ENCODE assay signal across 1 cellular context in the genomic region with DNA sequence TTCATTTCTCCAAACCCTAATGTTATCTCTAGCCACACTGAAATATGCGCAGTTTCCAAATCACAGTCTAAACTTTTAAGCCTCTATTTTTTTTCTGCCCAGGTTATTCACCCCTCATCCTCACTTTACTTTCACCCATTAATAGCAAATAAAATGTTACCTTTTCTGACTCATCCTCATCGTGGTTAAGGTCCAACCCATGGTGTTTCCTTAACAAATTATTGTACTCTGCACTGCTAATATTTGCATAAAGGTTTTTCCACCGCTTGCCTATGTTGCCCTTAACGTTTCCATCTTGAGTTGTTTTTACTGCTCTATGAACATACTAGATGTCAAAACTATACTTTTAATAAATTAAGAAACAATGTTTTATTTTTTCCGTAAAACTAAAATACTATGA.
TF ChIP-seq lines count a peak whose summit lies in the region.

No MANE protein-coding gene starts in this region.

TF ChIP-seq in HepG2, 621 proteins besides CTCF, POLR2A, EP300 and RAD21 (continued from another document and continues in another):
- peak; percentile 55; the same call in 1 of the 2 replicates for TF ChIP-seq HNF1A (IDR thresholded peaks at IDR 0.05; ENCODE audit: low read depth)
- no peak for TF ChIP-seq HNF1A (CRISPR knock-in tag; IDR thresholded peaks at IDR 0.05; ENCODE audit: borderline replicate concordance)
- 0 out of 2 replicates have a peak, but pooled peaks have one; percentile 37 for TF ChIP-seq SATB2 (CRISPR knock-in tag; IDR thresholded peaks at IDR 0.05)
- 0 out of 2 replicates have a peak, but pooled peaks have one; percentile 17 for TF ChIP-seq DRAP1 (CRISPR knock-in tag; IDR thresholded peaks at IDR 0.05)
- TF ChIP-seq CSRNP1 (CRISPR knock-in tag; IDR thresholded peaks at IDR 0.05), result 0 out of 2 replicates have a peak, but pooled peaks have one; percentile 18
- TF ChIP-seq HCFC1 (IDR thresholded peaks at IDR 0.05; ENCODE audit: low read depth, low read length), result no peak
- TF ChIP-seq HDAC1 (CRISPR knock-in tag; IDR thresholded peaks at IDR 0.05), result peak; percentile 60
- no peak for TF ChIP-seq PRMT3 (CRISPR knock-in tag; IDR thresholded peaks at IDR 0.05; ENCODE audit: borderline replicate concordance, low read depth)
- peak; percentile 88 for TF ChIP-seq POGZ (CRISPR knock-in tag; IDR thresholded peaks at IDR 0.05)
- TF ChIP-seq SUZ12 (IDR thresholded peaks at IDR 0.05; ENCODE audit: low read depth, low read length), result no peak
- TF ChIP-seq FOXJ3 (CRISPR knock-in tag; IDR thresholded peaks at IDR 0.05; ENCODE audit: borderline replicate concordance), result peak; percentile 80; the same call in 1 of the 2 replicates
- peak; percentile 91 for TF ChIP-seq FOXA3 (CRISPR knock-in tag; IDR thresholded peaks at IDR 0.05)
- no peak for TF ChIP-seq IKZF4 (CRISPR knock-in tag; IDR thresholded peaks at IDR 0.05; ENCODE audit: borderline replicate concordance, low read depth, not compliant biosample characterization)
- no peak for TF ChIP-seq MZF1 (CRISPR knock-in tag; IDR thresholded peaks at IDR 0.05; ENCODE audit: borderline replicate concordance)
- TF ChIP-seq ZNF24 (IDR thresholded peaks at IDR 0.05), result no peak
- peak; percentile 92 for TF ChIP-seq HMG20A (CRISPR knock-in tag; IDR thresholded peaks at IDR 0.05; ENCODE audit: borderline replicate concordance)
- 0 out of 2 replicates have a peak, but pooled peaks have one; percentile 47 for TF ChIP-seq ERF (CRISPR knock-in tag; IDR thresholded peaks at IDR 0.05)
- peak; percentile 54 for TF ChIP-seq ZGPAT (CRISPR knock-in tag; IDR thresholded peaks at IDR 0.05)
- TF ChIP-seq SIX1 (CRISPR knock-in tag; IDR thresholded peaks at IDR 0.05; ENCODE audit: borderline replicate concordance), result 0 out of 2 replicates have a peak, but pooled peaks have one; percentile 33
- TF ChIP-seq MIXL1 (CRISPR knock-in tag; IDR thresholded peaks at IDR 0.05), result peak; percentile 97
- peak; percentile 76 for TF ChIP-seq TEAD3 (CRISPR knock-in tag; optimal IDR thresholded peaks at IDR 0.05; ENCODE audit: borderline replicate concordance)
- TF ChIP-seq, protein P1, sequence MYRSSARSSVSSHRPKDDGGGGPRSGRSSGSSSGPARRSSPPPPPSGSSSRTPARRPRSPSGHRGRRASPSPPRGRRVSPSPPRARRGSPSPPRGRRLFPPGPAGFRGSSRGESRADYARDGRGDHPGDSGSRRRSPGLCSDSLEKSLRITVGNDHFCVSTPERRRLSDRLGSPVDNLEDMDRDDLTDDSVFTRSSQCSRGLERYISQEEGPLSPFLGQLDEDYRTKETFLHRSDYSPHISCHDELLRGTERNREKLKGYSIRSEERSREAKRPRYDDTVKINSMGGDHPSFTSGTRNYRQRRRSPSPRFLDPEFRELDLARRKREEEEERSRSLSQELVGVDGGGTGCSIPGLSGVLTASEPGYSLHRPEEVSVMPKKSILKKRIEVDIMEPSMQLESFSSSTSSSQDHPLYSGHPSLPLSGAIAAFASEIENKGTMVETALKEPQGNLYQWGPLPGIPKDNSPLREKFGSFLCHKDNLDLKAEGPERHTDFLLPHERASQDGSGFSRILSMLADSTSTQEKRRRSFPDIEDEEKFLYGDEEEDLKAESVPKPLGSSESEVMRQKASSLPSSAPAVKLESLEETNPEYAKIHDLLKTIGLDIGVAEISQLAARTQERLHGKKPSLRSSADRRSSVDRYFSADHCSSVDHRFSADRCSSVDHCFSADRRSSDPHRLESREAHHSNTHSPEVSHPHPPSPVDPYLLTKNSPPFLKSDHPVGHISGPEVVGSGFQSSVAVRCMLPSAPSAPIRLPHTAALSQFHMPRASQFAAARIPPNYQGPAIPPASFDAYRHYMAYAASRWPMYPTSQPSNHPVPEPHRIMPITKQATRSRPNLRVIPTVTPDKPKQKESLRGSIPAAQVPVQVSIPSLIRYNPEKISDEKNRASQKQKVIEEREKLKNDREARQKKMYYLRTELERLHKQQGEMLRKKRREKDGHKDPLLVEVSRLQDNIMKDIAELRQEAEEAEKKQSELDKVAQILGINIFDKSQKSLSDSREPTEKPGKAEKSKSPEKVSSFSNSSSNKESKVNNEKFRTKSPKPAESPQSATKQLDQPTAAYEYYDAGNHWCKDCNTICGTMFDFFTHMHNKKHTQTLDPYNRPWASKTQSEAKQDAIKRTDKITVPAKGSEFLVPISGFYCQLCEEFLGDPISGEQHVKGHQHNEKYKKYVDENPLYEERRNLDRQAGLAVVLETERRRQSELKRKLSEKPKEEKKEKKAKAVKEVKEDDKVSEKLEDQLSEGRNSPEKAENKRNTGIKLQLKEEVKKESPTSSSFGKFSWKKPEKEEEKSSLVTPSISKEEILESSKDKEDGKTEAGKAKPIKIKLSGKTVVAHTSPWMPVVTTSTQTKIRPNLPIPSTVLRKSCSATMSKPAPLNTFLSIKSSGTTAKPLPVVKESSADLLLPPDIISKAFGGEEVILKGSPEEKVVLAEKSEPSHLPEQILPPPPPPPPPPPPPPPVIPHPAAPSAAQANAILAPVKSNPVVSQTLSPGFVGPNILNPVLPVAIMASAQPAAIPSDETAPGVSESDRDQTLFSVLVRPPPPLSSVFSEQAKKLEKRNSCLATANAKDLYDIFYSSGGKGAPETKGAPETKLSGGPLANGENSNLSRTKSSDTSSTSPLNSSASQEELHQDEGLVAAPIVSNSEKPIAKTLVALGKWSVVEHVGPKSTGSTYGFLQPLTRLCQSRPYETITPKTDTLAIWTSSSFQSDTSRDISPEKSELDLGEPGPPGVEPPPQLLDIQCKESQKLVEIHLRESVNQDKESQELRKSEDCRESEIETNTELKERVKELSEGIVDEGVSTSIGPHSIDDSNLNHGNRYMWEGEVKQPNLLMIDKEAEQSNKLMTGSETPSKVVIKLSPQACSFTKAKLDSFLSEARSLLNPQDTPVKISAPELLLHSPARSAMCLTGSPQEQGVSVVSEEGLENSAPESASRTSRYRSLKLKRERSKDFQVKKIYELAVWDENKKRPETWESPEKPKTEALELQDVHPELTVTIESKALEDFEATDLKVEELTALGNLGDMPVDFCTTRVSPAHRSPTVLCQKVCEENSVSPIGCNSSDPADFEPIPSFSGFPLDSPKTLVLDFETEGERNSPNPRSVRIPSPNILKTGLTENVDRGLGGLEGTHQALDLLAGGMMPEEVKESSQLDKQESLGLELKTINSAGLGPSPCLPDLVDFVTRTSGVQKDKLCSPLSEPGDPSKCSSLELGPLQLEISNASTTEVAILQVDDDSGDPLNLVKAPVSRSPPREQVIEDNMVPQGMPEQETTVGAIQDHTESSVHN (CRISPR knock-in tag; IDR thresholded peaks at IDR 0.05), result no peak
- TF ChIP-seq DMTF1 (CRISPR knock-in tag; IDR thresholded peaks at IDR 0.05), result no peak
- no peak for TF ChIP-seq ZNF142 (CRISPR knock-in tag; IDR thresholded peaks at IDR 0.05)
- no peak; the same call in 1 of the 2 replicates for TF ChIP-seq SOX13 (IDR thresholded peaks at IDR 0.05)
- TF ChIP-seq SOX13 (CRISPR knock-in tag; conservative IDR thresholded peaks at IDR 0.05 in 1 of 2, IDR thresholded peaks at IDR 0.05 in 1 of 2), result peak in 1 of 2 experiments; percentile 88; a peak in 2 of 4 replicates
- TF ChIP-seq FOXO1 (CRISPR knock-in tag; IDR thresholded peaks at IDR 0.05), result peak; percentile 80
